Comparison of ENCODE assay signal across 9 cellular contexts in genomic region chr3:148957586-148957985, GRCh38. TPM values are rescaled to one million over a fixed set of nuclear protein-coding genes. Genes with fewer than 3 reads are reported as not detected.
DNase-seq lines count a peak whose midpoint lies in the region; ATAC-seq lines count a peak whose summit lies in the region.
"Had no signal": no experiment of that assay in that cellular context is flagged by ENCODE, and none has a peak within 500 bp of the region (broad histone marks: within the 10 kb centered on the region; RNA-seq: fewer than 3 reads in every experiment).

No MANE protein-coding gene starts in this region.

- H3K27ac Mint-ChIP-seq in T-helper 1 cell treated with Interleukin-12 subunit alpha and Interleukin-12 subunit beta and Interleukin-4 antibody, amounts not matched to agents 30 μg/mL and 1 μg/mL, for 36 hours, result peak overlapping the region; percentile 16

- H3K4me1 Mint-ChIP-seq in T-helper 1 cell treated with Interleukin-12 subunit alpha and Interleukin-12 subunit beta and Interleukin-4 antibody, amounts not matched to agents 30 μg/mL and 1 μg/mL, for 36 hours (ENCODE audit: low read depth), result peaks cover 9% of the 10 kb centered on the region

- no peaks in the 10 kb centered on the region for H3K9me3 Mint-ChIP-seq in T-helper 1 cell treated with Interleukin-12 subunit alpha and Interleukin-12 subunit beta and Interleukin-4 antibody, amounts not matched to agents 30 μg/mL and 1 μg/mL, for 36 hours
- H3K9me3 Mint-ChIP-seq: neural crest cell had no signal

- H3K36me3 Mint-ChIP-seq in T-helper 1 cell treated with Interleukin-12 subunit alpha and Interleukin-12 subunit beta and Interleukin-4 antibody, amounts not matched to agents 30 μg/mL and 1 μg/mL, for 36 hours (ENCODE audit: low read depth), result no peaks in the 10 kb centered on the region

- peak; percentile 52 for ATAC-seq in HG02852 (IDR thresholded peaks at IDR 0.05; ENCODE audit: unreplicated experiment)
- ATAC-seq in left lobe of liver, result peak; percentile 40
- ATAC-seq in GM21786 (IDR thresholded peaks at IDR 0.05; ENCODE audit: unreplicated experiment), result no peak

- DNase-seq in NCI-H82 (lab: John Stamatoyannopoulos, UW) (peak; percentile 71), NCI-H82 treated with DMSO at 0.1 percent for 48 hours (lab: John Stamatoyannopoulos, UW; ENCODE audit: unreplicated experiment) (no peak), left lobe of liver (ENCODE audit: low spot score) (no peak), retina (no peak), GM03348 (ENCODE audit: low spot score) (no peak)

- H3K27me3 Mint-ChIP-seq in T-helper 1 cell treated with Interleukin-12 subunit alpha and Interleukin-12 subunit beta and Interleukin-4 antibody, amounts not matched to agents 30 μg/mL and 1 μg/mL, for 36 hours (ENCODE audit: low read depth), result peaks cover 21% of the 10 kb centered on the region

- no peak overlapping the region for H3K4me3 Mint-ChIP-seq in T-helper 1 cell treated with Interleukin-12 subunit alpha and Interleukin-12 subunit beta and Interleukin-4 antibody, amounts not matched to agents 30 μg/mL and 1 μg/mL, for 36 hours
- H3K4me3 Mint-ChIP-seq: neural crest cell had no signal

RNA-seq across cellular contexts. Expression of gene GYG1, which starts 33.8 kb away (rescaled TPM):
- total RNA-seq in left lobe of liver, result 6.6 TPM
